In genomic region chr7:139505563-139505962, GRCh38 we compare ENCODE assay signal across 1 cellular context.
TF ChIP-seq lines count a peak whose summit lies in the region.

No MANE protein-coding gene starts in this region.

TF ChIP-seq in HCT116, 20 proteins besides CTCF, POLR2A, EP300 and RAD21 (continued from another document):
- TF ChIP-seq REST (IDR thresholded peaks at IDR 0.05; ENCODE audit: low read depth): no peak
- no peak for TF ChIP-seq ELF1 (IDR thresholded peaks at IDR 0.05; ENCODE audit: borderline replicate concordance, low read depth)
- TF ChIP-seq SRF (IDR thresholded peaks at IDR 0.05; ENCODE audit: low read depth): no peak
- TF ChIP-seq SP1 (IDR thresholded peaks at IDR 0.05; ENCODE audit: low read depth): no peak
- TF ChIP-seq TCF7L2 (IDR thresholded peaks at IDR 0.05; ENCODE audit: borderline replicate concordance, extremely low read depth, insufficient read depth, insufficient read length): no peak
- TF ChIP-seq EZH2 (IDR thresholded peaks at IDR 0.05): no peak
- TF ChIP-seq ZBTB33 (IDR thresholded peaks at IDR 0.05; ENCODE audit: extremely low read depth, insufficient replicate concordance, low read length): no peak
- TF ChIP-seq SIN3A (IDR thresholded peaks at IDR 0.05; ENCODE audit: low read depth): no peak
- no peak for TF ChIP-seq CBX3 (IDR thresholded peaks at IDR 0.05; ENCODE audit: low read depth)
- no peak for TF ChIP-seq MAX (IDR thresholded peaks at IDR 0.05)
- no peak for TF ChIP-seq CEBPB (IDR thresholded peaks at IDR 0.05; ENCODE audit: low read depth)
- TF ChIP-seq FOSL1 (IDR thresholded peaks at IDR 0.05; ENCODE audit: low read depth): no peak
- no peak for TF ChIP-seq ATF3 (IDR thresholded peaks at IDR 0.05)
